8 cellular contexts compared by ENCODE assay signal in genomic region chr1:162951553-162952315, GRCh38.
DNase-seq lines count a peak whose midpoint lies in the region; ATAC-seq and TF ChIP-seq lines count a peak whose summit lies in the region.
"Had no signal": no experiment of that assay in that cellular context is flagged by ENCODE, and none has a peak within 500 bp of the region (broad histone marks: within the 10 kb centered on the region; RNA-seq: fewer than 3 reads in every experiment).

No MANE protein-coding gene starts in this region.

- no peak for TF ChIP-seq CTCF in choroid plexus epithelial cell (conservative IDR thresholded peaks at IDR 0.05; ENCODE audit: low read depth, low read length)
- no peak for TF ChIP-seq CTCF in uterus (IDR thresholded peaks at IDR 0.05)

- no peak for TF ChIP-seq POLR2A in uterus (IDR thresholded peaks at IDR 0.05)

- H3K27ac ChIP-seq in uterus: no peak overlapping the region

- no peaks in the 10 kb centered on the region for H3K27me3 ChIP-seq in uterus

- peak; percentile 23 for DNase-seq in choroid plexus epithelial cell (ENCODE audit: low read depth)
- no peak for DNase-seq in activated gamma-delta T cell treated with Interleukin-2 at 50 U/mL for 16 hours
- DNase-seq in GF-D8 (lab: John Stamatoyannopoulos, UW): no peak
- no peak for DNase-seq in uterus
- DNase-seq: NCI-H1417 treated with DMSO at 0.1 percent for 48 hours had no signal

- intact Hi-C loops in uterus (cut with DNase I; ENCODE audit: low total_unique reads): no loop called here

- H3K36me3 ChIP-seq in uterus: no peaks in the 10 kb centered on the region

- no peaks in the 10 kb centered on the region for H3K4me1 ChIP-seq in uterus

- no peak overlapping the region for H3K4me3 ChIP-seq in choroid plexus epithelial cell (ENCODE audit: low read depth, low read length)
- no peak overlapping the region for H3K4me3 ChIP-seq in uterus

- no peaks in the 10 kb centered on the region for H3K9me3 ChIP-seq in uterus

- ATAC-seq in GM18868 (IDR thresholded peaks at IDR 0.05; ENCODE audit: unreplicated experiment) (peak; percentile 96), GM21447 (IDR thresholded peaks at IDR 0.05; ENCODE audit: unreplicated experiment) (peak; percentile 95), HG03280 (IDR thresholded peaks at IDR 0.05; ENCODE audit: unreplicated experiment) (peak; percentile 89)
